Comparison of ENCODE assay signal across 10 cellular contexts in the genomic region with DNA sequence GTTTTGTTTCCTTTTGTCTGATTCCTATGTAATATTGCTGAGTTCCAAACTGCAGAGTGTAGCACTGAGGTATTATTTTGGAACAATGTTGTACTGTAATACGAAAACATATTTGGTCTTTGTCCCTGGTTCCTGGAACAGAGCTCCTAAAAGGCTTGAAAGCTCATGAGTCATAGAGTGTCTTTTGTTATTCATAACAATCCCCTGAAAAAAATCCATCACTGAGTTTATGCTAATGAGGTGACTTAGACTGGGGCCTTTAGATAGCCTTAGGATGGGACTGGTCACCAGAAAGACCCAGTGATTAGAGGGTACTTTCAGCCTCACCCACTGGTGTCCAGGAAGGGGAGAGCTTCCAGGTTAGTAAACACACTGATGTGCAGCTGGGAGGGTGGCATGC.
DNase-seq lines count a peak whose midpoint lies in the region; ATAC-seq, FAIRE-seq and TF ChIP-seq lines count a peak whose summit lies in the region.
"Had no signal": no experiment of that assay in that cellular context is flagged by ENCODE, and none has a peak within 500 bp of the region (broad histone marks: within the 10 kb centered on the region; RNA-seq: fewer than 3 reads in every experiment).

No MANE protein-coding gene starts in this region.

- 72 to 93% methylated on average over 1 of the region's 1 CpG for whole genome bisulfite sequencing in sigmoid colon, 2 donors

- no peak for TF ChIP-seq EP300 in sigmoid colon (IDR thresholded peaks at IDR 0.05)

- no peaks in the 10 kb centered on the region for H4K20me1 ChIP-seq in endothelial cell of umbilical vein (replicated peaks; ENCODE audit: control insufficient read depth, extremely low read depth, insufficient read depth, low read length)

- H3K9me1 ChIP-seq in endothelial cell of umbilical vein (replicated peaks; ENCODE audit: control insufficient read depth, extremely low read depth, insufficient read depth, low read length), result no peaks in the 10 kb centered on the region

- H3K4me3 ChIP-seq in endothelial cell of umbilical vein (replicated peaks in 1 of 3; ENCODE audit: insufficient read depth in 1 of 3, low read depth in 1 of 3, low read length in 3 of 3), result no peak overlapping the region
- no peak overlapping the region for H3K4me3 ChIP-seq in sigmoid colon
- no peak overlapping the region for H3K4me3 ChIP-seq in A673 (ENCODE audit: low read depth, low read length, poor library complexity, severe bottlenecking)
- H3K4me3 ChIP-seq: K562 had no signal

- FAIRE-seq in endothelial cell of umbilical vein (lab: Jason Lieb, UNC), result peak; percentile 62
- FAIRE-seq: K562, keratinocyte had no signal

- H3K27me3 ChIP-seq in endothelial cell of umbilical vein (ENCODE audit: control insufficient read depth in 2 of 2, insufficient read depth in 2 of 2, low read length in 2 of 2) (no peaks in the 10 kb centered on the region), sigmoid colon (no peaks in the 10 kb centered on the region), A673 (replicated peaks; ENCODE audit: insufficient read depth, low read depth, low read length, poor library complexity) (no peaks in the 10 kb centered on the region)

- no peak overlapping the region for H3K9ac ChIP-seq in endothelial cell of umbilical vein (replicated peaks; ENCODE audit: extremely low read depth, insufficient read depth, low read length)

- no peaks in the 10 kb centered on the region for H3K9me3 ChIP-seq in endothelial cell of umbilical vein (replicated peaks; ENCODE audit: control insufficient read depth, insufficient read depth, low read length)
- no peaks in the 10 kb centered on the region for H3K9me3 ChIP-seq in sigmoid colon
- no peaks in the 10 kb centered on the region for H3K9me3 ChIP-seq in A673 (ENCODE audit: low read depth, low read length, poor library complexity, severe bottlenecking)

- intact Hi-C loops in endothelial cell of umbilical vein (cut with micrococcal nuclease), result no loop called here
- intact Hi-C loops in sigmoid colon (cut with DNase I), result no loop called here
- intact Hi-C loops in A673 (cut with micrococcal nuclease; ENCODE audit: unreplicated experiment), result no loop called here

- H3K36me3 ChIP-seq in endothelial cell of umbilical vein (ENCODE audit: control insufficient read depth in 2 of 2, extremely low read depth in 1 of 2, insufficient read depth in 2 of 2, low read length in 2 of 2) (no peaks in the 10 kb centered on the region), sigmoid colon (no peaks in the 10 kb centered on the region), A673 (ENCODE audit: insufficient read depth, low read length, poor library complexity, severe bottlenecking) (no peaks in the 10 kb centered on the region)

- DNase-seq in endothelial cell of umbilical vein (ENCODE audit: low read depth, low spot score) (peak; percentile 77), DMS79 treated with DMSO at 0.1 percent for 48 hours (lab: John Stamatoyannopoulos, UW) (no peak), sigmoid colon (no peak), A673 (ENCODE audit: low spot score) (no peak), NCI-H2107 (lab: John Stamatoyannopoulos, UW) (no peak)

- POLR2A ChIA-PET in endothelial cell of umbilical vein (lab: Charles Lee), result no interaction called here
- POLR2A ChIA-PET in A673 (lab: Charles Lee; ENCODE audit: low non-redundant PET), result no interaction called here

- dilution Hi-C loops in endothelial cell of umbilical vein (cut with MboI; ENCODE audit: extremely low pct_ligation_motif_present, low sequenced_read_pairs), result no loop called here

- H3K79me2 ChIP-seq in endothelial cell of umbilical vein (ENCODE audit: control insufficient read depth, insufficient read depth, low read length), result no peaks in the 10 kb centered on the region

- H3K4me1 ChIP-seq in endothelial cell of umbilical vein (ENCODE audit: control insufficient read depth, extremely low read depth, insufficient read depth, low read length), result peaks cover 9% of the 10 kb centered on the region
- peaks cover 0 to 8% (median 0%) of the 10 kb centered on the region in 4 donors for H3K4me1 ChIP-seq in sigmoid colon
- H3K4me1 ChIP-seq in A673 (ENCODE audit: insufficient read depth, low read length, poor library complexity, severe bottlenecking), result no peaks in the 10 kb centered on the region

- CTCF ChIA-PET in endothelial cell of umbilical vein (lab: Charles Lee) (interaction anchor here (0.8 to 1.8 kb wide), 4 partner anchors 9 to 73 kb away, joined by 4 to 13 read pairs (median 8); no protein-coding TSS in a partner anchor), A673 (lab: Charles Lee) (no interaction called here)

- no peak for TF ChIP-seq CTCF in endothelial cell of umbilical vein (IDR thresholded peaks at IDR 0.05; ENCODE audit: extremely low read depth in 1 of 2, insufficient read depth in 1 of 2, low read depth in 1 of 2, low read length in 2 of 2)
- TF ChIP-seq CTCF in sigmoid colon (IDR thresholded peaks at IDR 0.05), result no peak
- no peak for TF ChIP-seq CTCF in A673 (conservative IDR thresholded peaks at IDR 0.05; ENCODE audit: low read depth, low read length)

- BruUV-seq in endothelial cell of umbilical vein (replicated peaks; lab: Mats Ljungman, UMichigan), result no TSS peak
- BruUV-seq in A673 (replicated peaks; lab: Mats Ljungman, UMichigan), result no TSS peak

- H3K27ac ChIP-seq in endothelial cell of umbilical vein (ENCODE audit: insufficient read depth, low read depth, low read length) (peak overlapping the region; percentile 17), sigmoid colon (no peak overlapping the region), A673 (ENCODE audit: low read depth, low read length, poor library complexity, severe bottlenecking) (no peak overlapping the region)

- no peak for TF ChIP-seq POLR2A in endothelial cell of umbilical vein (IDR thresholded peaks at IDR 0.05; ENCODE audit: low read depth, low read length)
- no peak for TF ChIP-seq POLR2A in sigmoid colon (IDR thresholded peaks at IDR 0.05)

- peak; percentile 71 for ATAC-seq in GM18498 (IDR thresholded peaks at IDR 0.05; ENCODE audit: unreplicated experiment)
- ATAC-seq in GM21528 (IDR thresholded peaks at IDR 0.05; ENCODE audit: low FRiP score, unreplicated experiment), result peak; percentile 78
- ATAC-seq in HG03457 (IDR thresholded peaks at IDR 0.05; ENCODE audit: unreplicated experiment), result peak; percentile 53
- ATAC-seq: K562 had no signal

- H3K4me2 ChIP-seq in endothelial cell of umbilical vein (ENCODE audit: insufficient read depth, low read length), result peak overlapping the region; percentile 42

- no peak overlapping the region for H2AFZ ChIP-seq in endothelial cell of umbilical vein (ENCODE audit: low read depth, low read length)

TF ChIP-seq in endothelial cell of umbilical vein, 7 proteins besides CTCF, POLR2A, EP300 and RAD21:
- peak; percentile 64 for TF ChIP-seq JUN (IDR thresholded peaks at IDR 0.05; ENCODE audit: borderline replicate concordance, insufficient read depth, insufficient read length, low read depth)
- TF ChIP-seq MYC (IDR thresholded peaks at IDR 0.05; ENCODE audit: low read depth, low read length), result no peak
- peak; percentile 38 for TF ChIP-seq FOS (IDR thresholded peaks at IDR 0.05; ENCODE audit: borderline replicate concordance, insufficient read depth, low read length)
TF ChIP-seq in endothelial cell of umbilical vein: peak in this region for 2.
